In the genomic region with DNA sequence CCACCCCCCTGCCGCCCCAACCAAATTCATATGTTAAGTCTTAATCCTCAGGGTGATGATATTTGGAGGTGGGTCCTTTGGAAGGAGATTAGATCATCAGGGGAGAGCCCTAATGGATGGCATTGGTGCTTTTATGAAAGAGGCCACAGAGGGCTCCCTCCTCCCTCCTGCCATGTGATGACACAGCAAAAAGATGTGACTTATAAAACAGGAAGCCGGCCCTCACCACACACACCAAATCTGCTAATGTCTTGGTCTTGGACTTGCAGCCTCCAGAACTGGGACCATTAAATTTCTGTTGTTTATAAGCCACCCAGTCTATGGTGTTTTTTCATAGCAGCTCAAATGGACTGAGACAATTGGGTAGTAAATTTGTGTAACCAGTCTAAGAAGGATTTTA, we compare ENCODE assay signal across 9 cellular contexts.
DNase-seq lines count a peak whose midpoint lies in the region; ATAC-seq and TF ChIP-seq lines count a peak whose summit lies in the region.
"Had no signal": no experiment of that assay in that cellular context is flagged by ENCODE, and none has a peak within 500 bp of the region (broad histone marks: within the 10 kb centered on the region; RNA-seq: fewer than 3 reads in every experiment).

No MANE protein-coding gene starts in this region.

- H3K4me3 Mint-ChIP-seq in T-helper 2 cell treated with Interferon-gamma antibody and Interleukin-4, amounts not matched to agents 5 μg/mL and 100 μg/mL, for 36 hours, result no peak overlapping the region

- ATAC-seq in left lobe of liver, result no peak

- no peak overlapping the region for H3K27ac Mint-ChIP-seq in T-helper 2 cell treated with Interferon-gamma antibody and Interleukin-4, amounts not matched to agents 5 μg/mL and 100 μg/mL, for 36 hours

- no peaks in the 10 kb centered on the region for H3K36me3 Mint-ChIP-seq in T-helper 2 cell treated with Interferon-gamma antibody and Interleukin-4, amounts not matched to agents 5 μg/mL and 100 μg/mL, for 36 hours (ENCODE audit: low read depth)

- peak; percentile 19 for DNase-seq in COLO829 (ENCODE audit: low spot score)
- DNase-seq in HFF-Myc (ENCODE audit: extremely low read depth, low read depth), result peak; percentile 25
- DNase-seq in OCI-M1 (lab: John Stamatoyannopoulos, UW), result peak; percentile 76
- peak; percentile 44 to 55 for DNase-seq in foreskin fibroblast
- DNase-seq in T-helper 2 cell treated with Interferon-gamma antibody and Interleukin-4, amounts not matched to agents 5 μg/mL and 100 μg/mL, for 36 hours (ENCODE audit: low spot score), result no peak
- no peak for DNase-seq in occipital lobe (lab: John Stamatoyannopoulos, UW)
- DNase-seq in activated CD8-positive, alpha-beta memory T cell treated with anti-CD3 and anti-CD28 coated beads, Interleukin-2, amount 50 U/mL, for 48 hours, result no peak
- DNase-seq in left lobe of liver (ENCODE audit: low spot score), result no peak
- DNase-seq: NCI-H1048 had no signal

- H3K9me3 Mint-ChIP-seq in T-helper 2 cell treated with Interferon-gamma antibody and Interleukin-4, amounts not matched to agents 5 μg/mL and 100 μg/mL, for 36 hours, result no peaks in the 10 kb centered on the region

- no peak for TF ChIP-seq CTCF in HFF-Myc (IDR thresholded peaks at IDR 0.05; ENCODE audit: low read depth, low read length, missing control alignments)
- no peak for TF ChIP-seq CTCF in foreskin fibroblast (IDR thresholded peaks at IDR 0.05; ENCODE audit: low read depth, low read length)

- H3K4me3 ChIP-seq in HFF-Myc (replicated peaks; ENCODE audit: low read depth, low read length), result no peak overlapping the region
- no peak overlapping the region for H3K4me3 ChIP-seq in foreskin fibroblast (ENCODE audit: low read depth in 1 of 2, low read length in 2 of 2)

- H3K27me3 Mint-ChIP-seq in T-helper 2 cell treated with Interferon-gamma antibody and Interleukin-4, amounts not matched to agents 5 μg/mL and 100 μg/mL, for 36 hours (ENCODE audit: low read depth), result peaks cover 2% of the 10 kb centered on the region

- no peaks in the 10 kb centered on the region for H3K4me1 Mint-ChIP-seq in T-helper 2 cell treated with Interferon-gamma antibody and Interleukin-4, amounts not matched to agents 5 μg/mL and 100 μg/mL, for 36 hours (ENCODE audit: low read depth)

Comparison
In these comparisons a context has a peak if more than half of its experiments do, and no peak if none do; other contexts are left out.
1. DNase-seq: peak in COLO829 (single experiment), HFF-Myc (single experiment), OCI-M1 (single experiment) and foreskin fibroblast (2 of 2); none in T-helper 2 cell treated with Interferon-gamma antibody and Interleukin-4, amounts not matched to agents 5 μg/mL and 100 μg/mL, for 36 hours (single experiment), occipital lobe (single experiment), activated CD8-positive, alpha-beta memory T cell treated with anti-CD3 and anti-CD28 coated beads, Interleukin-2, amount 50 U/mL, for 48 hours (single experiment) and left lobe of liver (single experiment).